ENCODE assay signal across 29 cellular contexts in the genomic region with DNA sequence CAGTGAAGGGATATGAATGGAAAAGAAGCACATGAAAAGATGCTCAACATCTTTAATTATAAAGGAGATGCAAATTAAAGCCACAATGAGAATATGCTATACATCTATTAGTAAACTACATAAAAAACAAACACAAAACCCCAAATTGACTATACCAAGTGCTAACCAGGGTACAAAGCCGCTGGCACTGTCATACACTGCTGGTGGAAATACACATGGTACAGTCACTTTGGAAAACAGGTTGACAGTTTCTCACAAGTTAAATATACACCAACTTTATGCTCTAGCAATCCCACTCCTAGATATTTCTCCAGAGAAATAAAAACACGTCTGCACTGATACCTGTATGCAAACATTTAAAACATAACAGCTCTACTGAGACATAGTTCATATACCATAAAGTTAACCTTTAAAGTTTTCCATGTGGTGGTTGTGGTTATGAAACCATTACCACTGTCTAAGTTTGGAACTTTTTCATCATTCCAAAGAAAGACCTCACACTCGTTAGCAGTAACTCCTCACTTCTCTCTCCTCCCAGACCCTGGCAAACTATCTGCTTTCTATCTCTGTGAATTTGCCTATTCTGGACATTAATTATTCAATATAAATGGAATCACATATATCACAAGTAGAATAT. TPM values are rescaled to one million over a fixed set of nuclear protein-coding genes. Genes with fewer than 3 reads are reported as not detected.
DNase-seq lines count a peak whose midpoint lies in the region; ATAC-seq and TF ChIP-seq lines count a peak whose summit lies in the region.
"Had no signal": no experiment of that assay in that cellular context is flagged by ENCODE, and none has a peak within 500 bp of the region (broad histone marks: within the 10 kb centered on the region; RNA-seq: fewer than 3 reads in every experiment).

No MANE protein-coding gene starts in this region.

- H3K36me3 ChIP-seq in right lobe of liver, result no peaks in the 10 kb centered on the region
- H3K36me3 ChIP-seq: ascending aorta, BLaER1, colonic mucosa, ovary, thyroid gland had no signal

- H3K9me3 Mint-ChIP-seq in activated CD8-positive, alpha-beta T cell treated with anti-CD3 and anti-CD28 coated beads, Interleukin-2, amount 10 ng/mL, durations not matched to agents 7 days and 5 days (ENCODE audit: insufficient read depth), result peaks cover 8% of the 10 kb centered on the region
- H3K9me3 Mint-ChIP-seq in activated T-cell treated with anti-CD3 and anti-CD28 coated beads, Interleukin-2, amount 50 U/mL, for 72 hours, result no peaks in the 10 kb centered on the region
- no peaks in the 10 kb centered on the region for H3K9me3 Mint-ChIP-seq in immature natural killer cell
- no peaks in the 10 kb centered on the region for H3K9me3 Mint-ChIP-seq in stimulated activated effector memory CD8-positive, alpha-beta T cell treated with anti-CD3 and anti-CD28 coated beads, Interleukin-12 subunit alpha, Interleukin-12 subunit beta, amount 100 ng/mL, for 72 hours
- H3K9me3 Mint-ChIP-seq: activated CD4-positive, alpha-beta memory T cell treated with anti-CD3 and anti-CD28 coated beads, Interleukin-2, amount 10 ng/mL, durations not matched to agents 7 days and 5 days; activated naive CD4-positive, alpha-beta T cell treated with anti-CD3 and anti-CD28 coated beads, Interleukin-2, amount 50 U/mL, for 24 hours had no signal

- no peaks in the 10 kb centered on the region for H3K27me3 ChIP-seq in right lobe of liver
- H3K27me3 ChIP-seq: ascending aorta, BLaER1, colonic mucosa, ovary, thyroid gland had no signal

- CTCF ChIA-PET in activated CD8-positive, alpha-beta T cell treated with anti-CD3 and anti-CD28 coated beads, Interleukin-2, amount 10 ng/mL, durations not matched to agents 7 days and 5 days (lab: Charles Lee), result interaction anchor here (1.3 to 5.5 kb wide), 5 partner anchors 8 to 64 kb away, joined by 4 to 43 read pairs (median 6); no protein-coding TSS in a partner anchor

- TF ChIP-seq POLR2A in right lobe of liver (IDR thresholded peaks at IDR 0.05), result no peak

- no peak for TF ChIP-seq CTCF in right lobe of liver (IDR thresholded peaks at IDR 0.05)

- H3K27ac ChIP-seq in right lobe of liver, result no peak overlapping the region
- H3K27ac ChIP-seq: ascending aorta, BLaER1, colonic mucosa, ovary, SK-N-MC, skin epidermis, thyroid gland had no signal

- no peaks in the 10 kb centered on the region for H3K4me1 ChIP-seq in right lobe of liver
- H3K4me1 ChIP-seq: ascending aorta, colonic mucosa had no signal

- DNase-seq in activated CD8-positive, alpha-beta T cell treated with anti-CD3 and anti-CD28 coated beads, Interleukin-2, amount 10 ng/mL, durations not matched to agents 7 days and 5 days, result no peak
- no peak for DNase-seq in activated T-cell treated with anti-CD3 and anti-CD28 coated beads, Interleukin-2, amount 50 U/mL, for 72 hours
- DNase-seq in immature natural killer cell (peak in 1 of 3 donors; percentile 30), right lobe of liver (no peak), NCI-H524 (lab: John Stamatoyannopoulos, UW) (no peak)
- no peak for DNase-seq in stimulated activated effector memory CD8-positive, alpha-beta T cell treated with anti-CD3 and anti-CD28 coated beads, Interleukin-12 subunit alpha, Interleukin-12 subunit beta, amount 100 ng/mL, for 72 hours (ENCODE audit: low spot score in 2 of 2)
- DNase-seq: activated CD4-positive, alpha-beta memory T cell treated with anti-CD3 and anti-CD28 coated beads, Interleukin-2, amount 10 ng/mL, durations not matched to agents 7 days and 5 days; colonic mucosa; effector CD4-positive, alpha-beta T cell; H9; hippocampal formation; MM.1S; mucosa of descending colon; NCI-H1417; NCI-H2029; NCI-H526; nephron progenitor cell; NK-92 treated with Interleukin-12 subunit alpha and Interleukin-12 subunit beta, amount 100 ng/mL, for 24 hours; ovary; T-helper 2 cell; thyroid gland had no signal

- peaks cover 61% of the 10 kb centered on the region for H3K4me1 Mint-ChIP-seq in activated CD8-positive, alpha-beta T cell treated with anti-CD3 and anti-CD28 coated beads, Interleukin-2, amount 10 ng/mL, durations not matched to agents 7 days and 5 days (ENCODE audit: low read depth)
- peaks cover 21% of the 10 kb centered on the region for H3K4me1 Mint-ChIP-seq in activated T-cell treated with anti-CD3 and anti-CD28 coated beads, Interleukin-2, amount 50 U/mL, for 72 hours (ENCODE audit: low read depth)
- H3K4me1 Mint-ChIP-seq in immature natural killer cell, result peaks cover 94 to 96% of the 10 kb centered on the region in 2 donors
- H3K4me1 Mint-ChIP-seq in stimulated activated effector memory CD8-positive, alpha-beta T cell treated with anti-CD3 and anti-CD28 coated beads, Interleukin-12 subunit alpha, Interleukin-12 subunit beta, amount 100 ng/mL, for 72 hours, result peaks cover 52% of the 10 kb centered on the region
- H3K4me1 Mint-ChIP-seq: H9, nephron progenitor cell had no signal

- no peak overlapping the region for H3K4me3 Mint-ChIP-seq in activated CD8-positive, alpha-beta T cell treated with anti-CD3 and anti-CD28 coated beads, Interleukin-2, amount 10 ng/mL, durations not matched to agents 7 days and 5 days
- H3K4me3 Mint-ChIP-seq in activated T-cell treated with anti-CD3 and anti-CD28 coated beads, Interleukin-2, amount 50 U/mL, for 72 hours, result peak overlapping the region in 1 of 2 donors; percentile 57
- peak overlapping the region; percentile 29 to 79 (median 70) for H3K4me3 Mint-ChIP-seq in immature natural killer cell
- peak overlapping the region; percentile 29 for H3K4me3 Mint-ChIP-seq in stimulated activated effector memory CD8-positive, alpha-beta T cell treated with anti-CD3 and anti-CD28 coated beads, Interleukin-12 subunit alpha, Interleukin-12 subunit beta, amount 100 ng/mL, for 72 hours
- H3K4me3 Mint-ChIP-seq: activated CD4-positive, alpha-beta memory T cell treated with anti-CD3 and anti-CD28 coated beads, Interleukin-2, amount 10 ng/mL, durations not matched to agents 7 days and 5 days; activated naive CD4-positive, alpha-beta T cell treated with anti-CD3 and anti-CD28 coated beads, Interleukin-2, amount 50 U/mL, for 24 hours; H9; nephron progenitor cell had no signal

- 47% methylated on average over 3 of the region's 3 CpGs for WGBS in right lobe of liver (ENCODE audit: insufficient coverage, low coverage, low lambda C conversion rate, missing lambda C conversion rate)

- peak overlapping the region; percentile 2 for H3K27ac Mint-ChIP-seq in activated CD8-positive, alpha-beta T cell treated with anti-CD3 and anti-CD28 coated beads, Interleukin-2, amount 10 ng/mL, durations not matched to agents 7 days and 5 days
- H3K27ac Mint-ChIP-seq in activated T-cell treated with anti-CD3 and anti-CD28 coated beads, Interleukin-2, amount 50 U/mL, for 72 hours, result peak overlapping the region; percentile 89
- H3K27ac Mint-ChIP-seq in immature natural killer cell, result peak overlapping the region; percentile 85 to 97 (median 94)
- peak overlapping the region; percentile 89 for H3K27ac Mint-ChIP-seq in stimulated activated effector memory CD8-positive, alpha-beta T cell treated with anti-CD3 and anti-CD28 coated beads, Interleukin-12 subunit alpha, Interleukin-12 subunit beta, amount 100 ng/mL, for 72 hours
- H3K27ac Mint-ChIP-seq: activated CD4-positive, alpha-beta memory T cell treated with anti-CD3 and anti-CD28 coated beads, Interleukin-2, amount 10 ng/mL, durations not matched to agents 7 days and 5 days; activated naive CD4-positive, alpha-beta T cell treated with anti-CD3 and anti-CD28 coated beads, Interleukin-2, amount 50 U/mL, for 24 hours; H9; nephron progenitor cell had no signal

- POLR2A ChIA-PET in activated CD8-positive, alpha-beta T cell treated with anti-CD3 and anti-CD28 coated beads, Interleukin-2, amount 10 ng/mL, durations not matched to agents 7 days and 5 days (lab: Charles Lee), result no interaction called here

- intact Hi-C loops in right lobe of liver (cut with DNase I), result no loop called here

- no peak overlapping the region for H3K4me3 ChIP-seq in right lobe of liver
- H3K4me3 ChIP-seq: ascending aorta, BLaER1, colonic mucosa, lung, mucosa of descending colon, ovary, SK-N-MC, skin epidermis, thyroid gland had no signal

- peak; percentile 35 for ATAC-seq in activated CD8-positive, alpha-beta T cell treated with anti-CD3 and anti-CD28 coated beads, Interleukin-2, amount 10 ng/mL, durations not matched to agents 7 days and 5 days
- ATAC-seq in activated T-cell treated with anti-CD3 and anti-CD28 coated beads, Interleukin-2, amount 50 U/mL, for 72 hours (replicated peaks in 1 of 2), result peak; percentile 42 to 49
- ATAC-seq in stimulated activated effector memory CD8-positive, alpha-beta T cell treated with anti-CD3 and anti-CD28 coated beads, Interleukin-12 subunit alpha, Interleukin-12 subunit beta, amount 100 ng/mL, for 72 hours, result peak; percentile 67
- no peak for ATAC-seq in GM21825 (IDR thresholded peaks at IDR 0.05; ENCODE audit: unreplicated experiment)
- ATAC-seq in right lobe of liver, result no peak
- ATAC-seq: mucosa of descending colon had no signal

- no peaks in the 10 kb centered on the region for H3K27me3 Mint-ChIP-seq in activated CD8-positive, alpha-beta T cell treated with anti-CD3 and anti-CD28 coated beads, Interleukin-2, amount 10 ng/mL, durations not matched to agents 7 days and 5 days (ENCODE audit: low read depth)
- H3K27me3 Mint-ChIP-seq in activated T-cell treated with anti-CD3 and anti-CD28 coated beads, Interleukin-2, amount 50 U/mL, for 72 hours (ENCODE audit: low read depth), result no peaks in the 10 kb centered on the region
- H3K27me3 Mint-ChIP-seq in immature natural killer cell (ENCODE audit: low read depth in 3 of 3), result peaks cover 9 to 20% (median 20%) of the 10 kb centered on the region in 3 donors
- H3K27me3 Mint-ChIP-seq: activated naive CD4-positive, alpha-beta T cell treated with anti-CD3 and anti-CD28 coated beads, Interleukin-2, amount 50 U/mL, for 24 hours had no signal

- H3K36me3 Mint-ChIP-seq in activated CD8-positive, alpha-beta T cell treated with anti-CD3 and anti-CD28 coated beads, Interleukin-2, amount 10 ng/mL, durations not matched to agents 7 days and 5 days (ENCODE audit: low read depth), result peaks cover 21% of the 10 kb centered on the region
- no peaks in the 10 kb centered on the region for H3K36me3 Mint-ChIP-seq in activated T-cell treated with anti-CD3 and anti-CD28 coated beads, Interleukin-2, amount 50 U/mL, for 72 hours (ENCODE audit: insufficient read depth in 2 of 2)
- peaks cover 3 to 9% (median 5%) of the 10 kb centered on the region in 3 donors for H3K36me3 Mint-ChIP-seq in immature natural killer cell
- peaks cover 66% of the 10 kb centered on the region for H3K36me3 Mint-ChIP-seq in stimulated activated effector memory CD8-positive, alpha-beta T cell treated with anti-CD3 and anti-CD28 coated beads, Interleukin-12 subunit alpha, Interleukin-12 subunit beta, amount 100 ng/mL, for 72 hours
- H3K36me3 Mint-ChIP-seq: activated naive CD4-positive, alpha-beta T cell treated with anti-CD3 and anti-CD28 coated beads, Interleukin-2, amount 50 U/mL, for 24 hours had no signal

- no peaks in the 10 kb centered on the region for H3K9me3 ChIP-seq in right lobe of liver
- H3K9me3 ChIP-seq: ascending aorta, BLaER1, colonic mucosa, mucosa of descending colon, ovary, thyroid gland had no signal

RNA-seq across cellular contexts. Expression of a gene that starts 42.7 kb away (rescaled TPM):
- 10 to 100 TPM; 16.0 to 18.1 TPM for total RNA-seq in activated CD8-positive, alpha-beta T cell treated with anti-CD3 and anti-CD28 coated beads, Interleukin-2, amount 10 ng/mL, durations not matched to agents 7 days and 5 days
- total RNA-seq in activated T-cell treated with anti-CD3 and anti-CD28 coated beads, Interleukin-2, amount 50 U/mL, for 72 hours, result 1 to 10 TPM; 3.9 to 9.3 TPM
- 100 to 1,000 TPM in 1 of 3 donors, 10 to 100 TPM in 2; 43.2 to 124 (median 77.4) TPM for polyA plus RNA-seq in immature natural killer cell
- total RNA-seq in right lobe of liver, result under 1 TPM in 4 of 6 experiments, not detected in 2; 0.09 to 0.54 (median 0.18) TPM
- total RNA-seq: ascending aorta, renal cortical epithelial cell had no signal

RNA-seq across cellular contexts. Expression of a gene that starts 43.3 kb away (rescaled TPM):
- 1 to 10 TPM; 3.3 to 3.7 TPM for total RNA-seq in activated CD8-positive, alpha-beta T cell treated with anti-CD3 and anti-CD28 coated beads, Interleukin-2, amount 10 ng/mL, durations not matched to agents 7 days and 5 days
- 10 to 100 TPM in 1 of 2 donors, 1 to 10 TPM in 1; 9.0 to 21.3 TPM for total RNA-seq in activated T-cell treated with anti-CD3 and anti-CD28 coated beads, Interleukin-2, amount 50 U/mL, for 72 hours
- 100 to 1,000 TPM; 218 to 784 (median 395) TPM for polyA plus RNA-seq in immature natural killer cell
- 1 to 10 TPM; 1.8 to 4.2 (median 3.4) TPM for total RNA-seq in right lobe of liver

RNA-seq across cellular contexts. Expression of a gene that starts 48.8 kb away (rescaled TPM):
- 10 to 100 TPM; 16.3 to 18.2 TPM for total RNA-seq in activated CD8-positive, alpha-beta T cell treated with anti-CD3 and anti-CD28 coated beads, Interleukin-2, amount 10 ng/mL, durations not matched to agents 7 days and 5 days
- 10 to 100 TPM in 1 of 2 donors, 1 to 10 TPM in 1; 8.1 to 14.6 TPM for total RNA-seq in activated T-cell treated with anti-CD3 and anti-CD28 coated beads, Interleukin-2, amount 50 U/mL, for 72 hours
- polyA plus RNA-seq in immature natural killer cell, result 10 to 100 TPM in 2 of 3 donors, 1 to 10 TPM in 1; 8.8 to 26.4 (median 13.9) TPM
- total RNA-seq in right lobe of liver, result 1 to 10 TPM in 5 of 6 experiments, under 1 TPM in 1; 0.97 to 1.9 (median 1.2) TPM

Comparison
In these comparisons a context has a peak if more than half of its experiments do, and no peak if none do; other contexts are left out.
1. ATAC-seq: peak in activated CD8-positive, alpha-beta T cell treated with anti-CD3 and anti-CD28 coated beads, Interleukin-2, amount 10 ng/mL, durations not matched to agents 7 days and 5 days (single experiment), activated T-cell treated with anti-CD3 and anti-CD28 coated beads, Interleukin-2, amount 50 U/mL, for 72 hours (2 of 2) and stimulated activated effector memory CD8-positive, alpha-beta T cell treated with anti-CD3 and anti-CD28 coated beads, Interleukin-12 subunit alpha, Interleukin-12 subunit beta, amount 100 ng/mL, for 72 hours (single experiment); none in GM21825 (single experiment) and right lobe of liver (0 of 4).
2. H3K27ac Mint-ChIP-seq: peak in every context shown above with its lines; median percentile 94 in immature natural killer cell; 89 in activated T-cell treated with anti-CD3 and anti-CD28 coated beads, Interleukin-2, amount 50 U/mL, for 72 hours; 89 in stimulated activated effector memory CD8-positive, alpha-beta T cell treated with anti-CD3 and anti-CD28 coated beads, Interleukin-12 subunit alpha, Interleukin-12 subunit beta, amount 100 ng/mL, for 72 hours; 2 in activated CD8-positive, alpha-beta T cell treated with anti-CD3 and anti-CD28 coated beads, Interleukin-2, amount 10 ng/mL, durations not matched to agents 7 days and 5 days.